ENCODE assay signal across 1 cellular context in genomic region chr5:633521-633955, GRCh38.
TF ChIP-seq lines count a peak whose summit lies in the region.

No MANE protein-coding gene starts in this region.

TF ChIP-seq in IMR-90, 13 proteins besides CTCF, POLR2A, EP300 and RAD21 (continued from another document):
- no peak for TF ChIP-seq RFX5 (IDR thresholded peaks at IDR 0.05; ENCODE audit: low read depth, low read length)
